Comparison of ENCODE assay signal across 10 cellular contexts in genomic region chr12:63302269-63302940, GRCh38.
DNase-seq lines count a peak whose midpoint lies in the region; ATAC-seq and TF ChIP-seq lines count a peak whose summit lies in the region.
"Had no signal": no experiment of that assay in that cellular context is flagged by ENCODE, and none has a peak within 500 bp of the region (broad histone marks: within the 10 kb centered on the region; RNA-seq: fewer than 3 reads in every experiment).

No MANE protein-coding gene starts in this region.

- H3K4me3 ChIP-seq in MG63: no peak overlapping the region

- peak overlapping the region; percentile 28; the same call in 1 of the 2 replicates for H3K27ac Mint-ChIP-seq in HFFc6
- peak overlapping the region; percentile 73 for H3K27ac Mint-ChIP-seq in nephron progenitor cell
- H3K27ac Mint-ChIP-seq: memory B cell had no signal

- no peaks in the 10 kb centered on the region; the same call in 1 of the 2 replicates for H3K27me3 Mint-ChIP-seq in HFFc6 (ENCODE audit: insufficient read depth)
- H3K27me3 Mint-ChIP-seq in nephron progenitor cell (ENCODE audit: low read depth, poor library complexity): peaks cover 3% of the 10 kb centered on the region
- H3K27me3 Mint-ChIP-seq: memory B cell had no signal

- H3K36me3 Mint-ChIP-seq in HFFc6 (ENCODE audit: low read depth) (no peaks in the 10 kb centered on the region), nephron progenitor cell (ENCODE audit: low read depth) (no peaks in the 10 kb centered on the region)
- H3K36me3 Mint-ChIP-seq: memory B cell had no signal

- TF ChIP-seq CTCF in HFFc6 (IDR thresholded peaks at IDR 0.05): no peak
- TF ChIP-seq CTCF in nephron progenitor cell (IDR thresholded peaks at IDR 0.05): no peak

- ATAC-seq in GM19023 (IDR thresholded peaks at IDR 0.05; ENCODE audit: unreplicated experiment) (peak; percentile 69), HG03571 (IDR thresholded peaks at IDR 0.05; ENCODE audit: unreplicated experiment) (peak; percentile 72), GM18519 (IDR thresholded peaks at IDR 0.05; ENCODE audit: low FRiP score, unreplicated experiment) (no peak)

- H3K4me3 Mint-ChIP-seq in HFFc6 (peak overlapping the region; percentile 38; the same call in 1 of the 2 replicates), nephron progenitor cell (no peak overlapping the region)
- H3K4me3 Mint-ChIP-seq: memory B cell had no signal

- no peaks in the 10 kb centered on the region for H3K36me3 ChIP-seq in MG63

- no peaks in the 10 kb centered on the region for H3K9me3 Mint-ChIP-seq in HFFc6
- H3K9me3 Mint-ChIP-seq in nephron progenitor cell: no peaks in the 10 kb centered on the region
- H3K9me3 Mint-ChIP-seq: memory B cell had no signal

- no peak for DNase-seq in HFFc6
- DNase-seq in nephron progenitor cell: no peak
- no peak for DNase-seq in NCI-H2107 (lab: John Stamatoyannopoulos, UW)
- no peak for DNase-seq in MG63
- no peak for DNase-seq in NCI-H1092 (lab: John Stamatoyannopoulos, UW)
- DNase-seq: SIG-M5 had no signal

- H3K27me3 ChIP-seq in MG63: peaks cover under 1% of the 10 kb centered on the region

- H3K4me1 Mint-ChIP-seq in HFFc6 (ENCODE audit: low read depth) (peaks cover 25% of the 10 kb centered on the region), nephron progenitor cell (peaks cover 38% of the 10 kb centered on the region)
- H3K4me1 Mint-ChIP-seq: memory B cell had no signal

- H3K9me3 ChIP-seq in MG63: no peaks in the 10 kb centered on the region
